In the genomic region with DNA sequence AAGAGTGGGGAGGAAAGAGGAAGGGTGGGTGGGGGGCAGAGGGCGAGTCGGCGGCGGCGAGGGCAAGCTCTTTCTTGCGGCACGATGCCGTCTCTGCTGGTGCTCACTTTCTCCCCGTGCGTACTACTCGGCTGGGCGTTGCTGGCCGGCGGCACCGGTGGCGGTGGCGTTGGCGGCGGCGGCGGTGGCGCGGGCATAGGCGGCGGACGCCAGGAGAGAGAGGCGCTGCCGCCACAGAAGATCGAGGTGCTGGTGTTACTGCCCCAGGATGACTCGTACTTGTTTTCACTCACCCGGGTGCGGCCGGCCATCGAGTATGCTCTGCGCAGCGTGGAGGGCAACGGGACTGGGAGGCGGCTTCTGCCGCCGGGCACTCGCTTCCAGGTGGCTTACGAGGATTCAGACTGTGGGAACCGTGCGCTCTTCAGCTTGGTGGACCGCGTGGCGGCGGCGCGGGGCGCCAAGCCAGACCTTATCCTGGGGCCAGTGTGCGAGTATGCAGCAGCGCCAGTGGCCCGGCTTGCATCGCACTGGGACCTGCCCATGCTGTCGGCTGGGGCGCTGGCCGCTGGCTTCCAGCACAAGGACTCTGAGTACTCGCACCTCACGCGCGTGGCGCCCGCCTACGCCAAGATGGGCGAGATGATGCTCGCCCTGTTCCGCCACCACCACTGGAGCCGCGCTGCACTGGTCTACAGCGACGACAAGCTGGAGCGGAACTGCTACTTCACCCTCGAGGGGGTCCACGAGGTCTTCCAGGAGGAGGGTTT, we compare ENCODE assay signal across 8 cellular contexts. TPM values are rescaled to one million over a fixed set of nuclear protein-coding genes. Genes with fewer than 3 reads are reported as not detected.
DNase-seq lines count a peak whose midpoint lies in the region; ATAC-seq and TF ChIP-seq lines count a peak whose summit lies in the region.

No MANE protein-coding gene starts in this region.

- DNase-seq in GM06990 (ENCODE audit: extremely low read depth, insufficient read length) (peak; percentile 28), left ventricle myocardium inferior (peak; percentile 50), sciatic nerve (ENCODE audit: low spot score) (no peak), DMS79 treated with DMSO at 0.1 percent for 48 hours (lab: John Stamatoyannopoulos, UW) (no peak), medulla oblongata (ENCODE audit: extremely low spot score) (no peak), foreskin melanocyte (no peak)

- no peaks in the 10 kb centered on the region for H3K36me3 ChIP-seq in GM06990 (ENCODE audit: control insufficient read depth, insufficient read depth, low read length)
- H3K36me3 ChIP-seq in left ventricle myocardium inferior: no peaks in the 10 kb centered on the region

- H3K27me3 ChIP-seq in GM06990 (replicated peaks; ENCODE audit: control insufficient read depth, insufficient read depth, low read length) (peaks cover 5% of the 10 kb centered on the region), left ventricle myocardium inferior (ENCODE audit: low read depth) (peaks cover 30% of the 10 kb centered on the region)

- no peak overlapping the region for H3K4me3 ChIP-seq in GM06990 (replicated peaks; ENCODE audit: low read depth, low read length)
- peak overlapping the region; percentile 51 for H3K4me3 ChIP-seq in WI38 (ENCODE audit: low read depth, low read length)
- peak overlapping the region; percentile 79 for H3K4me3 ChIP-seq in left ventricle myocardium inferior

- H3K4me1 ChIP-seq in left ventricle myocardium inferior: peaks cover 51% of the 10 kb centered on the region

- peak overlapping the region; percentile 92 for H3K27ac ChIP-seq in left ventricle myocardium inferior (replicated peaks)

- H3K9me3 ChIP-seq in left ventricle myocardium inferior (replicated peaks): no peaks in the 10 kb centered on the region

- ATAC-seq in sciatic nerve (peak; percentile 32), HG02610 (IDR thresholded peaks at IDR 0.05; ENCODE audit: unreplicated experiment) (no peak)

- TF ChIP-seq CTCF in GM06990 (IDR thresholded peaks at IDR 0.05; ENCODE audit: insufficient read depth, low read length, poor library complexity, severe bottlenecking): no peak
- no peak for TF ChIP-seq CTCF in WI38 (IDR thresholded peaks at IDR 0.05; ENCODE audit: low read depth, low read length)
- TF ChIP-seq CTCF in left ventricle myocardium inferior (IDR thresholded peaks at IDR 0.05; ENCODE audit: borderline replicate concordance): no peak

- intact Hi-C loops in left ventricle myocardium inferior (cut with micrococcal nuclease): no loop called here
- intact Hi-C loops in sciatic nerve (cut with DNase I): no loop called here

RNA-seq across cellular contexts. Expression of gene NPR3, which starts 0.8 kb away (rescaled TPM):
- 81.0 TPM for total RNA-seq in left ventricle myocardium inferior
- 16.0 TPM for total RNA-seq in sciatic nerve

Comparison
In these comparisons a context has a peak if more than half of its experiments do, and no peak if none do; other contexts are left out.
1. DNase-seq: peak in GM06990 (single experiment) and left ventricle myocardium inferior (single experiment); none in sciatic nerve (single experiment), DMS79 treated with DMSO at 0.1 percent for 48 hours (single experiment), medulla oblongata (single experiment) and foreskin melanocyte (single experiment).